ENCODE assay signal across 32 cellular contexts in the genomic region with DNA sequence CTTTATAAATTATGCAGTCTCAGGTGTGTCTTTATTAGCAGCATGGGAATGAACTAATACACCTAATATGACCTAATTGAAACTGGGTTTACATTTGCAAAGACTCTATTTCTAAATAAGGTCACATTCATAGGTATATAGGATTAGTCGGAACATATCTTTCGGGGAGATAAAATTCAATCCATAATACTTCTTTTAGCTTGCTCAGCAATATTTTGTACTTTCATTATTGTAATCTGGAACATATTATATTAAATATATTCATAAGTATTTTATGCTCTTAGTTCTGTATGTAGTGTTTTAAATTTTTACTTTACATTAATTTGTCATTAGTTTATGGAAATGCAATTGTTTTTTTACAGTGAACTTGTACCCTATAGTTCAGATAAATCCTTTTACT.
"Had no signal": no experiment of that assay in that cellular context is flagged by ENCODE, and none has a peak within 500 bp of the region (broad histone marks: within the 10 kb centered on the region; RNA-seq: fewer than 3 reads in every experiment).

No MANE protein-coding gene starts in this region.

- H3K4me3 ChIP-seq: adrenal gland, body of pancreas, breast epithelium had no signal

- H3K4me1 ChIP-seq: adrenal gland, breast epithelium had no signal

- H3K36me3 ChIP-seq: adrenal gland, brain microvascular endothelial cell, breast epithelium had no signal

- DNase-seq: activated B cell treated with CpG ODN at 0.5 μM for 24 hours; activated CD4-positive, alpha-beta memory T cell treated with anti-CD3 and anti-CD28 coated beads for 36 hours; activated CD4-positive, alpha-beta T cell treated with anti-CD3 and anti-CD28 coated beads for 4 hours; activated CD4-positive, alpha-beta T cell treated with anti-CD3 and anti-CD28 coated beads, Interleukin-2, amount 10 ng/mL, durations not matched to agents 24 days and 14 days; activated CD4-positive, alpha-beta T cell treated with anti-CD3 and anti-CD28 coated beads, Interleukin-2, amount 50 U/mL, for 1 hour; activated CD4-positive, alpha-beta T cell treated with anti-CD3 and anti-CD28 coated beads, Interleukin-2, amount 50 U/mL, for 4 hours; activated CD4-positive, CD25-positive, alpha-beta regulatory T cell treated with anti-CD3 and anti-CD28 coated beads, Interleukin-2, amount 50 U/mL, for 72 hours; activated CD8-positive, alpha-beta memory T cell treated with anti-CD3 and anti-CD28 coated beads, Interleukin-2, amount 50 U/mL, for 4 hours; activated CD8-positive, alpha-beta T cell treated with anti-CD3 and anti-CD28 coated beads for 36 hours; activated effector memory CD4-positive, alpha-beta T cell treated with anti-CD3 and anti-CD28 coated beads, Interleukin-2, amount 50 U/mL, for 16 hours; activated gamma-delta T cell treated with Interleukin-2 at 50 U/mL for 16 hours; activated naive CD4-positive, alpha-beta T cell; activated naive CD4-positive, alpha-beta T cell treated with anti-CD3 and anti-CD28 coated beads for 36 hours; activated naive CD4-positive, alpha-beta T cell treated with anti-CD3 and anti-CD28 coated beads, Interleukin-2, amount 50 U/mL, for 16 hours; activated naive CD8-positive, alpha-beta T cell treated with anti-CD3 and anti-CD28 coated beads for 36 hours; activated T-cell treated with anti-CD3 and anti-CD28 coated beads for 4 hours; activated T-cell treated with anti-CD3 and anti-CD28 coated beads, Interleukin-2, amount 50 U/mL, for 1 hour; activated T-cell treated with anti-CD3 and anti-CD28 coated beads, Interleukin-2, amount 50 U/mL, for 4 hours; activated T-cell treated with anti-CD3 and anti-CD28 coated beads, Interleukin-2, amount 50 U/mL, for 72 hours; adrenal gland; amniotic stem cell; aorta; body of pancreas; brain microvascular endothelial cell; cerebellar nuclear complex; T-helper 2 cell; T-helper 9 cell had no signal

- ATAC-seq: activated CD8-positive, alpha-beta T cell treated with anti-CD3 and anti-CD28 coated beads for 36 hours; activated naive CD4-positive, alpha-beta T cell treated with anti-CD3 and anti-CD28 coated beads, Interleukin-2, amount 50 U/mL, for 72 hours; activated T-cell treated with anti-CD3 and anti-CD28 coated beads, Interleukin-2, amount 50 U/mL, for 4 hours; activated T-cell treated with anti-CD3 and anti-CD28 coated beads, Interleukin-2, amount 50 U/mL, for 72 hours; activated T-helper 17 cell treated with anti-CD3 and anti-CD28 coated beads, Interleukin-2, amount 50 U/mL, for 72 hours; body of pancreas had no signal

- H3K27me3 ChIP-seq: adrenal gland, body of pancreas, brain microvascular endothelial cell, breast epithelium had no signal

- H3K27ac ChIP-seq: adrenal gland, body of pancreas, brain microvascular endothelial cell, breast epithelium, VCaP had no signal

- FAIRE-seq: astrocyte had no signal

- H3K9me3 ChIP-seq: adrenal gland, body of pancreas had no signal
